Comparison of ENCODE assay signal across 15 cellular contexts in the genomic region with DNA sequence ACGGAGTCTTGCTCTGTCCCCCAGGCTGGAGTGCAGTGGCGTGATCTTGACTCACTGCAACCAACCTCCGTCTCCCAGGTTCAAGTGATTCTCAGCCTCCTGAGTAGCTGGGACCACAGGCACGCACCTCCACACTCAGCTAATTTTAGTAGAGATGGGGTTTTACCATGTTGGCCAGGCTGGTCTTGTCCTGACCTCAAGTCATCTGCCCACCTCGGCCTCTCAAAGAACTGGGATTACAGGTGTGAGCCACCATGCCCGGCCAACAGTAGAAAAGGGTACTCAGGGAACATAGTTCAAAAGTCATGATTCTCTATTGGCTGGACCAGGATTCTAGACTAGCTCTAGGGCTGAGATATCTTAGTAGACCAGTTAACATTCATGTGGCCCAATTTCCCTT.
"Had no signal": no experiment of that assay in that cellular context is flagged by ENCODE, and none has a peak within 500 bp of the region (broad histone marks: within the 10 kb centered on the region; RNA-seq: fewer than 3 reads in every experiment).

No MANE protein-coding gene starts in this region.

- H3K27me3 Mint-ChIP-seq: activated CD4-positive, alpha-beta memory T cell treated with anti-CD3 and anti-CD28 coated beads for 36 hours; activated CD8-positive, alpha-beta memory T cell treated with anti-CD3 and anti-CD28 coated beads, Interleukin-2, amount 10 ng/mL, durations not matched to agents 7 days and 5 days; T-cell had no signal

- H3K27ac Mint-ChIP-seq: activated CD4-positive, alpha-beta memory T cell treated with anti-CD3 and anti-CD28 coated beads for 36 hours; activated CD8-positive, alpha-beta memory T cell treated with anti-CD3 and anti-CD28 coated beads, Interleukin-2, amount 10 ng/mL, durations not matched to agents 7 days and 5 days; T-cell had no signal

- H3K9me3 ChIP-seq: breast epithelium, gastrocnemius medialis, lower lobe of right lung, pancreas had no signal

- DNase-seq: activated CD4-positive, alpha-beta memory T cell treated with anti-CD3 and anti-CD28 coated beads for 36 hours; activated CD4-positive, alpha-beta T cell treated with anti-CD3 and anti-CD28 coated beads for 1 hour; activated CD8-positive, alpha-beta memory T cell treated with anti-CD3 and anti-CD28 coated beads, Interleukin-2, amount 10 ng/mL, durations not matched to agents 7 days and 5 days; activated T-cell treated with anti-CD3 and anti-CD28 coated beads, Interleukin-2, amount 50 U/mL, for 48 hours; aorta; dermis blood vessel endothelial cell; gastrocnemius medialis; heart left ventricle; left colon; lower lobe of right lung; pancreas; stimulated activated CD4-positive, alpha-beta T cell treated with anti-CD3 and anti-CD28 coated beads, Interleukin-2, amount 100 ng/mL, for 24 hours; T-cell; T1000 had no signal

- H3K4me3 Mint-ChIP-seq: activated CD4-positive, alpha-beta memory T cell treated with anti-CD3 and anti-CD28 coated beads for 36 hours; activated CD8-positive, alpha-beta memory T cell treated with anti-CD3 and anti-CD28 coated beads, Interleukin-2, amount 10 ng/mL, durations not matched to agents 7 days and 5 days had no signal

- ATAC-seq: activated CD8-positive, alpha-beta memory T cell treated with anti-CD3 and anti-CD28 coated beads, Interleukin-2, amount 10 ng/mL, durations not matched to agents 7 days and 5 days; gastrocnemius medialis; heart left ventricle; left colon; lower lobe of right lung; pancreas; T-cell had no signal
